ENCODE assay signal across 2 cellular contexts in the genomic region with DNA sequence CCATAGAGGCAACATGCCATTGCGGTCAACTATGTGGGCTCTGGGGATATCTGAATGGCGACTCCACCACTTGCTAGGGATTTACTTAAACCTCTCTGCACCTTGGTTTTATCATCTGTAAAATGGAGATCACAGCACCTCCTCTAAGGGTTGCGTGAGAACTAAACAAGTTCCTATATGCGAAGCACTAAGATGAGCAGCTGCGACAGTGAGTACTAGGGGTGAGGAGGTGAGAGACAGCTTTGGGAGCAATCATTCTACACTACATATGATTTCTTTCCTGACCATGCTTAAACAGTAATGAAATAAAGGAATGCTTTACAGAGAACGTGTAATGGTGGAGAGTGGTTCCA.
TF ChIP-seq lines count a peak whose summit lies in the region.

No MANE protein-coding gene starts in this region.

TF ChIP-seq in SK-N-SH, 30 proteins besides CTCF, POLR2A, EP300 and RAD21 (continued from another document):
- TF ChIP-seq, protein P1, sequence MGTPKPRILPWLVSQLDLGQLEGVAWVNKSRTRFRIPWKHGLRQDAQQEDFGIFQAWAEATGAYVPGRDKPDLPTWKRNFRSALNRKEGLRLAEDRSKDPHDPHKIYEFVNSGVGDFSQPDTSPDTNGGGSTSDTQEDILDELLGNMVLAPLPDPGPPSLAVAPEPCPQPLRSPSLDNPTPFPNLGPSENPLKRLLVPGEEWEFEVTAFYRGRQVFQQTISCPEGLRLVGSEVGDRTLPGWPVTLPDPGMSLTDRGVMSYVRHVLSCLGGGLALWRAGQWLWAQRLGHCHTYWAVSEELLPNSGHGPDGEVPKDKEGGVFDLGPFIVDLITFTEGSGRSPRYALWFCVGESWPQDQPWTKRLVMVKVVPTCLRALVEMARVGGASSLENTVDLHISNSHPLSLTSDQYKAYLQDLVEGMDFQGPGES (IDR thresholded peaks at IDR 0.05; ENCODE audit: low read depth, low read length), result no peak
- TF ChIP-seq TCF12 (IDR thresholded peaks at IDR 0.05) (no peak), RFX5 (IDR thresholded peaks at IDR 0.05; ENCODE audit: low read length) (no peak), GABPA (IDR thresholded peaks at IDR 0.05; ENCODE audit: low read depth) (no peak), FOSL2 (IDR thresholded peaks at IDR 0.05; ENCODE audit: borderline replicate concordance, low read depth) (no peak), ELF1 (IDR thresholded peaks at IDR 0.05) (no peak), GATA2 (CRISPR knock-in tag; IDR thresholded peaks at IDR 0.05) (no peak)
- TF ChIP-seq, protein P2, sequence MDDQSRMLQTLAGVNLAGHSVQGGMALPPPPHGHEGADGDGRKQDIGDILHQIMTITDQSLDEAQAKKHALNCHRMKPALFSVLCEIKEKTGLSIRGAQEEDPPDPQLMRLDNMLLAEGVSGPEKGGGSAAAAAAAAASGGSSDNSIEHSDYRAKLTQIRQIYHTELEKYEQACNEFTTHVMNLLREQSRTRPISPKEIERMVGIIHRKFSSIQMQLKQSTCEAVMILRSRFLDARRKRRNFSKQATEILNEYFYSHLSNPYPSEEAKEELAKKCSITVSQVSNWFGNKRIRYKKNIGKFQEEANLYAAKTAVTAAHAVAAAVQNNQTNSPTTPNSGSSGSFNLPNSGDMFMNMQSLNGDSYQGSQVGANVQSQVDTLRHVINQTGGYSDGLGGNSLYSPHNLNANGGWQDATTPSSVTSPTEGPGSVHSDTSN (IDR thresholded peaks at IDR 0.05), result no peak

TF ChIP-seq in SK-N-SH treated with all-trans-retinoic acid at 6 μM for 48 hours, 23 proteins besides CTCF, POLR2A, EP300 and RAD21 (continued from another document):
- TF ChIP-seq, protein P3, sequence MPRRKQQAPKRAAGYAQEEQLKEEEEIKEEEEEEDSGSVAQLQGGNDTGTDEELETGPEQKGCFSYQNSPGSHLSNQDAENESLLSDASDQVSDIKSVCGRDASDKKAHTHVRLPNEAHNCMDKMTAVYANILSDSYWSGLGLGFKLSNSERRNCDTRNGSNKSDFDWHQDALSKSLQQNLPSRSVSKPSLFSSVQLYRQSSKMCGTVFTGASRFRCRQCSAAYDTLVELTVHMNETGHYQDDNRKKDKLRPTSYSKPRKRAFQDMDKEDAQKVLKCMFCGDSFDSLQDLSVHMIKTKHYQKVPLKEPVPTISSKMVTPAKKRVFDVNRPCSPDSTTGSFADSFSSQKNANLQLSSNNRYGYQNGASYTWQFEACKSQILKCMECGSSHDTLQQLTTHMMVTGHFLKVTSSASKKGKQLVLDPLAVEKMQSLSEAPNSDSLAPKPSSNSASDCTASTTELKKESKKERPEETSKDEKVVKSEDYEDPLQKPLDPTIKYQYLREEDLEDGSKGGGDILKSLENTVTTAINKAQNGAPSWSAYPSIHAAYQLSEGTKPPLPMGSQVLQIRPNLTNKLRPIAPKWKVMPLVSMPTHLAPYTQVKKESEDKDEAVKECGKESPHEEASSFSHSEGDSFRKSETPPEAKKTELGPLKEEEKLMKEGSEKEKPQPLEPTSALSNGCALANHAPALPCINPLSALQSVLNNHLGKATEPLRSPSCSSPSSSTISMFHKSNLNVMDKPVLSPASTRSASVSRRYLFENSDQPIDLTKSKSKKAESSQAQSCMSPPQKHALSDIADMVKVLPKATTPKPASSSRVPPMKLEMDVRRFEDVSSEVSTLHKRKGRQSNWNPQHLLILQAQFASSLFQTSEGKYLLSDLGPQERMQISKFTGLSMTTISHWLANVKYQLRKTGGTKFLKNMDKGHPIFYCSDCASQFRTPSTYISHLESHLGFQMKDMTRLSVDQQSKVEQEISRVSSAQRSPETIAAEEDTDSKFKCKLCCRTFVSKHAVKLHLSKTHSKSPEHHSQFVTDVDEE (CRISPR knock-in tag; IDR thresholded peaks at IDR 0.05), result no peak
- TF ChIP-seq ESRRG (CRISPR knock-in tag; IDR thresholded peaks at IDR 0.05) (no peak), GLIS3 (CRISPR knock-in tag; IDR thresholded peaks at IDR 0.05) (no peak), ZNF565 (CRISPR knock-in tag; conservative IDR thresholded peaks at IDR 0.05; ENCODE audit: low read depth) (no peak), RARB (CRISPR knock-in tag; IDR thresholded peaks at IDR 0.05) (no peak), ZNF70 (CRISPR knock-in tag; IDR thresholded peaks at IDR 0.05) (no peak), ZFP3 (CRISPR knock-in tag; IDR thresholded peaks at IDR 0.05) (no peak), ISL1 (CRISPR knock-in tag; IDR thresholded peaks at IDR 0.05) (no peak)
- TF ChIP-seq, protein P4, sequence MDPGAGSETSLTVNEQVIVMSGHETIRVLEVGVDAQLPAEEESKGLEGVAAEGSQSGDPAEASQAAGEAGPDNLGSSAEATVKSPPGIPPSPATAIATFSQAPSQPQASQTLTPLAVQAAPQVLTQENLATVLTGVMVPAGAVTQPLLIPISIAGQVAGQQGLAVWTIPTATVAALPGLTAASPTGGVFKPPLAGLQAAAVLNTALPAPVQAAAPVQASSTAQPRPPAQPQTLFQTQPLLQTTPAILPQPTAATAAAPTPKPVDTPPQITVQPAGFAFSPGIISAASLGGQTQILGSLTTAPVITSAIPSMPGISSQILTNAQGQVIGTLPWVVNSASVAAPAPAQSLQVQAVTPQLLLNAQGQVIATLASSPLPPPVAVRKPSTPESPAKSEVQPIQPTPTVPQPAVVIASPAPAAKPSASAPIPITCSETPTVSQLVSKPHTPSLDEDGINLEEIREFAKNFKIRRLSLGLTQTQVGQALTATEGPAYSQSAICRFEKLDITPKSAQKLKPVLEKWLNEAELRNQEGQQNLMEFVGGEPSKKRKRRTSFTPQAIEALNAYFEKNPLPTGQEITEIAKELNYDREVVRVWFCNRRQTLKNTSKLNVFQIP (CRISPR knock-in tag; IDR thresholded peaks at IDR 0.05; ENCODE audit: borderline replicate concordance, low read depth), result no peak
- TF ChIP-seq, protein P5, sequence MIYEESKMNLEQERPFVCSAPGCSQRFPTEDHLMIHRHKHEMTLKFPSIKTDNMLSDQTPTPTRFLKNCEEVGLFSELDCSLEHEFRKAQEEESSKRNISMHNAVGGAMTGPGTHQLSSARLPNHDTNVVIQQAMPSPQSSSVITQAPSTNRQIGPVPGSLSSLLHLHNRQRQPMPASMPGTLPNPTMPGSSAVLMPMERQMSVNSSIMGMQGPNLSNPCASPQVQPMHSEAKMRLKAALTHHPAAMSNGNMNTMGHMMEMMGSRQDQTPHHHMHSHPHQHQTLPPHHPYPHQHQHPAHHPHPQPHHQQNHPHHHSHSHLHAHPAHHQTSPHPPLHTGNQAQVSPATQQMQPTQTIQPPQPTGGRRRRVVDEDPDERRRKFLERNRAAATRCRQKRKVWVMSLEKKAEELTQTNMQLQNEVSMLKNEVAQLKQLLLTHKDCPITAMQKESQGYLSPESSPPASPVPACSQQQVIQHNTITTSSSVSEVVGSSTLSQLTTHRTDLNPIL (CRISPR knock-in tag; IDR thresholded peaks at IDR 0.05; ENCODE audit: low read depth), result no peak
TF ChIP-seq in SK-N-SH treated with all-trans-retinoic acid at 6 μM for 48 hours: peak in this region for 0.
